In the genomic region with DNA sequence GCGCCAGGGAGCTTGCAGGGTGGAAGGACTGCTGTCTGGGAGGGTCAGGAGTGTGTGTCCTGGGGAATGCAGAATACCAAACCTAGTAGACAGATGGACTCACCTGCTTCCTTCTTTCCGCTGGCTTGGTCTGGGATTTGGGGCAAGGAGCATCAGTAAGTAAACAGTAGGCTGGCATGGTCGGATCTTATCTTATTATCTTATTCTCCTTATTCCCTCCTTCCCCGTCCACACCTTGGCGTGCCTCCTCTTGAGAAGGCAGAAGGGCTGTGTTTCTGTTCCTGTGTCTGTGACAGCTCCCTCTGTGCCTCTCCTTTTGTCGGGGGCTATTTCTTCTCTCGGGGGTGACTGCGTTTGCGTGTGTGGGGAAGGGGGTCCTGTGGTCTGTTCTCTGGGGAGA, we compare ENCODE assay signal across 10 cellular contexts. TPM values are rescaled to one million over a fixed set of nuclear protein-coding genes. Genes with fewer than 3 reads are reported as not detected.
A peak's percentile ranks its signal among the peaks of the same experiment; 100 is the strongest.
DNase-seq lines count a peak whose midpoint lies in the region; ATAC-seq, FAIRE-seq and TF ChIP-seq lines count a peak whose summit lies in the region.
"Had no signal": no experiment of that assay in that cellular context is flagged by ENCODE, and none has a peak within 500 bp of the region (broad histone marks: within the 10 kb centered on the region; RNA-seq: fewer than 3 reads in every experiment).

No MANE protein-coding gene starts in this region.

- H3K4me3 Mint-ChIP-seq in CD4-positive, alpha-beta T cell, result no peak overlapping the region
- peak overlapping the region; percentile 73 for H3K4me3 Mint-ChIP-seq in neural progenitor cell

- H3K4me3 ChIP-seq in endothelial cell of umbilical vein (replicated peaks in 1 of 3; ENCODE audit: insufficient read depth in 1 of 3, low read depth in 1 of 3, low read length in 3 of 3) (no peak overlapping the region), neural progenitor cell (peak overlapping the region; percentile 43)

- no peaks in the 10 kb centered on the region for H3F3A ChIP-seq in neural progenitor cell (ENCODE audit: low read depth)

- DNase-seq in CD4-positive, alpha-beta T cell, result no peak
- DNase-seq in LoVo (ENCODE audit: low spot score) (peak; percentile 59), endothelial cell of umbilical vein (ENCODE audit: low read depth, low spot score) (no peak), neural progenitor cell (ENCODE audit: low spot score) (peak; percentile 15), OCI-M1 (lab: John Stamatoyannopoulos, UW) (no peak), iPS-NIHi7 (ENCODE audit: extremely low spot score) (no peak)

- H3K36me3 ChIP-seq in endothelial cell of umbilical vein (ENCODE audit: control insufficient read depth in 2 of 2, extremely low read depth in 1 of 2, insufficient read depth in 2 of 2, low read length in 2 of 2), result no peaks in the 10 kb centered on the region
- no peaks in the 10 kb centered on the region for H3K36me3 ChIP-seq in neural progenitor cell

- no peak for TF ChIP-seq POLR2A in endothelial cell of umbilical vein (IDR thresholded peaks at IDR 0.05; ENCODE audit: low read depth, low read length)

- H3K4me1 Mint-ChIP-seq in CD4-positive, alpha-beta T cell (ENCODE audit: low read depth), result peaks cover 8% of the 10 kb centered on the region
- H3K4me1 Mint-ChIP-seq in neural progenitor cell, result peaks cover 25% of the 10 kb centered on the region

- CTCF ChIA-PET in CD4-positive, alpha-beta T cell (lab: Charles Lee), result interaction anchor here (0.7 to 1.6 kb wide), 5 partner anchors 9 to 80 kb away, joined by 3 to 10 read pairs (median 3); no protein-coding TSS in a partner anchor
- CTCF ChIA-PET in endothelial cell of umbilical vein (lab: Charles Lee), result interaction anchor here (0.7 to 3.7 kb wide), 39 partner anchors 8 to 607 kb away, joined by 3 to 30 read pairs (median 5); a partner anchor contains a TSS

- TF ChIP-seq CTCF in CD4-positive, alpha-beta T cell (IDR thresholded peaks at IDR 0.05), result no peak
- TF ChIP-seq CTCF in endothelial cell of umbilical vein (IDR thresholded peaks at IDR 0.05; ENCODE audit: extremely low read depth in 1 of 2, insufficient read depth in 1 of 2, low read depth in 1 of 2, low read length in 2 of 2) (no peak), neural progenitor cell (IDR thresholded peaks at IDR 0.05) (no peak)

- no peaks in the 10 kb centered on the region for H3K36me3 Mint-ChIP-seq in CD4-positive, alpha-beta T cell (ENCODE audit: low read depth)
- no peaks in the 10 kb centered on the region for H3K36me3 Mint-ChIP-seq in neural progenitor cell

- dilution Hi-C loops in endothelial cell of umbilical vein (cut with MboI; ENCODE audit: extremely low pct_ligation_motif_present, low sequenced_read_pairs), result no loop called here

- FAIRE-seq in endothelial cell of umbilical vein (lab: Jason Lieb, UNC), result no peak

- POLR2A ChIA-PET in CD4-positive, alpha-beta T cell (lab: Charles Lee), result no interaction called here
- POLR2A ChIA-PET in endothelial cell of umbilical vein (lab: Charles Lee), result interaction anchor here (0.7 kb wide), 1 partner anchor 56 kb away, joined by 6 read pairs; no protein-coding TSS in a partner anchor

- no peak overlapping the region for H3K9ac ChIP-seq in endothelial cell of umbilical vein (replicated peaks; ENCODE audit: extremely low read depth, insufficient read depth, low read length)
- no peak overlapping the region for H3K9ac ChIP-seq in neural progenitor cell

- intact Hi-C loops in CD4-positive, alpha-beta T cell (cut with DNase I, micrococcal nuclease), result no loop called here
- intact Hi-C loops in endothelial cell of umbilical vein (cut with micrococcal nuclease), result loop anchor here (2.0 kb wide), 1 partner anchor 122 kb away; no protein-coding TSS in a partner anchor

- no TSS peak for BruUV-seq in endothelial cell of umbilical vein (replicated peaks; lab: Mats Ljungman, UMichigan)

- peak overlapping the region; percentile 80 for H2AFZ ChIP-seq in endothelial cell of umbilical vein (ENCODE audit: low read depth, low read length)
- peak overlapping the region; percentile 99 for H2AFZ ChIP-seq in neural progenitor cell (replicated peaks)

- H3K4me2 ChIP-seq in endothelial cell of umbilical vein (ENCODE audit: insufficient read depth, low read length), result peak overlapping the region; percentile 63
- peak overlapping the region; percentile 81 for H3K4me2 ChIP-seq in neural progenitor cell

- H3K9me3 Mint-ChIP-seq in CD4-positive, alpha-beta T cell, result no peaks in the 10 kb centered on the region
- H3K9me3 Mint-ChIP-seq in neural progenitor cell, result no peaks in the 10 kb centered on the region

- H3K79me2 ChIP-seq in endothelial cell of umbilical vein (ENCODE audit: control insufficient read depth, insufficient read depth, low read length), result no peaks in the 10 kb centered on the region
- no peaks in the 10 kb centered on the region for H3K79me2 ChIP-seq in neural progenitor cell (ENCODE audit: low read depth)

- peaks cover 8% of the 10 kb centered on the region for H3K27me3 ChIP-seq in CD4-positive, alpha-beta T cell (ENCODE audit: control insufficient read depth, insufficient read depth, low read length)
- H3K27me3 ChIP-seq in endothelial cell of umbilical vein (ENCODE audit: control insufficient read depth in 2 of 2, insufficient read depth in 2 of 2, low read length in 2 of 2) (peaks cover 12 to 13% of the 10 kb centered on the region in 2 experiments), neural progenitor cell (peaks cover 28% of the 10 kb centered on the region)

- H3K9me1 ChIP-seq in endothelial cell of umbilical vein (replicated peaks; ENCODE audit: control insufficient read depth, extremely low read depth, insufficient read depth, low read length), result no peaks in the 10 kb centered on the region

- peaks cover 64% of the 10 kb centered on the region for H3K27me3 Mint-ChIP-seq in CD4-positive, alpha-beta T cell
- H3K27me3 Mint-ChIP-seq in neural progenitor cell (ENCODE audit: insufficient read depth, low read depth), result peaks cover 8% of the 10 kb centered on the region

- H3K9me3 ChIP-seq in CD4-positive, alpha-beta T cell (ENCODE audit: control insufficient read depth, low read length), result no peaks in the 10 kb centered on the region
- H3K9me3 ChIP-seq in endothelial cell of umbilical vein (replicated peaks; ENCODE audit: control insufficient read depth, insufficient read depth, low read length) (no peaks in the 10 kb centered on the region), neural progenitor cell (ENCODE audit: low read depth) (no peaks in the 10 kb centered on the region)

- no peak overlapping the region for H3K27ac Mint-ChIP-seq in CD4-positive, alpha-beta T cell
- H3K27ac Mint-ChIP-seq in neural progenitor cell, result peak overlapping the region; percentile 75

- H4K20me1 ChIP-seq in endothelial cell of umbilical vein (replicated peaks; ENCODE audit: control insufficient read depth, extremely low read depth, insufficient read depth, low read length) (no peaks in the 10 kb centered on the region), neural progenitor cell (ENCODE audit: low read depth) (no peaks in the 10 kb centered on the region)

- no peak overlapping the region for H3K27ac ChIP-seq in CD4-positive, alpha-beta T cell (ENCODE audit: low read depth, low read length)
- no peak overlapping the region for H3K27ac ChIP-seq in endothelial cell of umbilical vein (ENCODE audit: insufficient read depth, low read depth, low read length)
- no peak overlapping the region for H3K27ac ChIP-seq in neural progenitor cell

- peaks cover 3% of the 10 kb centered on the region for H3K4me1 ChIP-seq in endothelial cell of umbilical vein (ENCODE audit: control insufficient read depth, extremely low read depth, insufficient read depth, low read length)
- H3K4me1 ChIP-seq in neural progenitor cell, result peaks cover 8% of the 10 kb centered on the region

- peak; percentile 21 for ATAC-seq in CD4-positive, alpha-beta T cell (ENCODE audit: poor library complexity)
- ATAC-seq in HG03097 (IDR thresholded peaks at IDR 0.05; ENCODE audit: low FRiP score, unreplicated experiment) (no peak), GM19351 (IDR thresholded peaks at IDR 0.05; ENCODE audit: unreplicated experiment) (no peak)

RNA-seq across cellular contexts. Expression of a gene that starts 4.1 kb away (rescaled TPM):
- total RNA-seq in CD4-positive, alpha-beta T cell, result not detected
- not detected in 2 replicates for total RNA-seq in endothelial cell of umbilical vein
- not detected in 2 replicates for polyA plus RNA-seq in endothelial cell of umbilical vein
- polyA plus RNA-seq in endothelial cell of umbilical vein (2011; cell fraction: cytosol; rRNA removed), result not detected in 2 replicates
- polyA plus RNA-seq in endothelial cell of umbilical vein (2011; cell fraction: nucleus; rRNA removed), result 0.06 TPM in 1 of 2 replicates, not detected in the other
- not detected in 2 replicates for polyA plus RNA-seq in endothelial cell of umbilical vein (2012)
- polyA minus RNA-seq in endothelial cell of umbilical vein, result not detected in 2 replicates
- polyA minus RNA-seq in endothelial cell of umbilical vein (2011; cell fraction: cytosol; rRNA and poly(A)+ RNA removed), result 1.2 TPM
- not detected in 2 replicates for polyA minus RNA-seq in endothelial cell of umbilical vein (2011; cell fraction: nucleus; rRNA and poly(A)+ RNA removed)
- total RNA-seq in neural progenitor cell (ENCODE audit: low replicate concordance), result not detected in 2 replicates
- total RNA-seq: SK-MEL-5 had no signal

RNA-seq across cellular contexts. Expression of a gene that starts 12.8 kb away (rescaled TPM):
- not detected for total RNA-seq in CD4-positive, alpha-beta T cell
- total RNA-seq in endothelial cell of umbilical vein (not detected in 2 replicates), neural progenitor cell (ENCODE audit: low replicate concordance) (0.09 TPM in 1 of 2 replicates, not detected in the other)
- polyA plus RNA-seq in endothelial cell of umbilical vein, result not detected in 2 replicates
- not detected in 2 replicates for polyA plus RNA-seq in endothelial cell of umbilical vein (2011; cell fraction: cytosol; rRNA removed)
- not detected in 2 replicates for polyA plus RNA-seq in endothelial cell of umbilical vein (2011; cell fraction: nucleus; rRNA removed)
- polyA plus RNA-seq in endothelial cell of umbilical vein (2012), result not detected in 2 replicates
- not detected in 2 replicates for polyA minus RNA-seq in endothelial cell of umbilical vein
- polyA minus RNA-seq in endothelial cell of umbilical vein (2011; cell fraction: cytosol; rRNA and poly(A)+ RNA removed), result not detected
- polyA minus RNA-seq in endothelial cell of umbilical vein (2011; cell fraction: nucleus; rRNA and poly(A)+ RNA removed), result not detected in 2 replicates

RNA-seq across cellular contexts. Expression of a gene that starts 42.7 kb away (rescaled TPM):
- not detected for total RNA-seq in CD4-positive, alpha-beta T cell
- total RNA-seq in endothelial cell of umbilical vein, result not detected in 2 replicates
- not detected in 2 replicates for polyA plus RNA-seq in endothelial cell of umbilical vein
- polyA plus RNA-seq in endothelial cell of umbilical vein (2011; cell fraction: cytosol; rRNA removed), result not detected in 2 replicates
- polyA plus RNA-seq in endothelial cell of umbilical vein (2011; cell fraction: nucleus; rRNA removed), result not detected in 2 replicates
- not detected in 2 replicates for polyA plus RNA-seq in endothelial cell of umbilical vein (2012)
- not detected in 2 replicates for polyA minus RNA-seq in endothelial cell of umbilical vein
- polyA minus RNA-seq in endothelial cell of umbilical vein (2011; cell fraction: cytosol; rRNA and poly(A)+ RNA removed), result 1.0 TPM
- polyA minus RNA-seq in endothelial cell of umbilical vein (2011; cell fraction: nucleus; rRNA and poly(A)+ RNA removed), result not detected in 2 replicates
- total RNA-seq in neural progenitor cell (ENCODE audit: low replicate concordance), result not detected in 2 replicates
- total RNA-seq: dermis microvascular lymphatic vessel endothelial cell, SK-MEL-5 had no signal

RNA-seq across cellular contexts. Expression of a gene that starts 45.5 kb away (rescaled TPM):
- not detected for total RNA-seq in CD4-positive, alpha-beta T cell
- total RNA-seq in endothelial cell of umbilical vein (293 and 420 TPM in 2 replicates), neural progenitor cell (ENCODE audit: low replicate concordance) (3.2 TPM in 1 of 2 replicates, not detected in the other)
- polyA plus RNA-seq in endothelial cell of umbilical vein, result 120 and 131 TPM in 2 replicates
- 170 and 179 TPM in 2 replicates for polyA plus RNA-seq in endothelial cell of umbilical vein (2011; cell fraction: cytosol; rRNA removed)
- 202 and 253 TPM in 2 replicates for polyA plus RNA-seq in endothelial cell of umbilical vein (2011; cell fraction: nucleus; rRNA removed)
- polyA plus RNA-seq in endothelial cell of umbilical vein (2012), result 398 and 588 TPM in 2 replicates
- polyA minus RNA-seq in endothelial cell of umbilical vein, result 110 and 113 TPM in 2 replicates
- 331 TPM for polyA minus RNA-seq in endothelial cell of umbilical vein (2011; cell fraction: cytosol; rRNA and poly(A)+ RNA removed)
- polyA minus RNA-seq in endothelial cell of umbilical vein (2011; cell fraction: nucleus; rRNA and poly(A)+ RNA removed), result 34.1 and 37.4 TPM in 2 replicates
- total RNA-seq: SK-MEL-5 had no signal

Comparison
In these comparisons a context has a peak if more than half of its experiments do, and no peak if none do; other contexts are left out.
1. DNase-seq: peak in LoVo (single experiment) and neural progenitor cell (single experiment); none in CD4-positive, alpha-beta T cell (0 of 10), endothelial cell of umbilical vein (single experiment), OCI-M1 (single experiment) and iPS-NIHi7 (single experiment).